ENCODE assay signal across 21 cellular contexts in genomic region chr1:2567083-2567679, GRCh38. TPM values are rescaled to one million over a fixed set of nuclear protein-coding genes. Genes with fewer than 3 reads are reported as not detected.
A peak's percentile ranks its signal among the peaks of the same experiment; 100 is the strongest.
DNase-seq lines count a peak whose midpoint lies in the region; ATAC-seq lines count a peak whose summit lies in the region.
"Had no signal": no experiment of that assay in that cellular context is flagged by ENCODE, and none has a peak within 500 bp of the region (broad histone marks: within the 10 kb centered on the region; RNA-seq: fewer than 3 reads in every experiment).

No MANE protein-coding gene starts in this region.

- no peak overlapping the region for H2AFZ ChIP-seq in neuronal stem cell (ENCODE audit: low read length)

- no peak overlapping the region for H3K4me3 ChIP-seq in neuronal stem cell (ENCODE audit: low read length in 2 of 2)
- H3K4me3 ChIP-seq: A549 had no signal

- CTCF ChIA-PET in activated CD4-positive, alpha-beta T cell treated with anti-CD3 and anti-CD28 coated beads for 36 hours (lab: Charles Lee): no interaction called here

- no peaks in the 10 kb centered on the region for H3K36me3 ChIP-seq in neuronal stem cell (replicated peaks in 1 of 2; ENCODE audit: control insufficient read depth in 2 of 2, insufficient read depth in 2 of 2, low read length in 2 of 2)

- H3K4ac ChIP-seq in neuronal stem cell (ENCODE audit: low read length): no peak overlapping the region

- no peak overlapping the region for H4K91ac ChIP-seq in neuronal stem cell (ENCODE audit: low read depth, low read length, poor library complexity)

- no peaks in the 10 kb centered on the region for H3K79me1 ChIP-seq in neuronal stem cell (ENCODE audit: low read depth, low read length)

- no peak overlapping the region for H2BK120ac ChIP-seq in neuronal stem cell (ENCODE audit: low read depth, low read length)

- no peak overlapping the region for H3K27ac Mint-ChIP-seq in activated CD4-positive, alpha-beta T cell treated with anti-CD3 and anti-CD28 coated beads for 36 hours
- no peak overlapping the region for H3K27ac Mint-ChIP-seq in activated T-helper 17 cell treated with anti-CD3 and anti-CD28 coated beads, Interleukin-2, amount 50 U/mL, for 72 hours
- H3K27ac Mint-ChIP-seq in stimulated activated memory B cell treated with anti-CD40 and anti-IgM and Interleukin-4, amounts not matched to agents 10 μg/mL and 1 μg/mL and 100 μg/mL, for 72 hours: no peak overlapping the region
- H3K27ac Mint-ChIP-seq: CD4-positive, alpha-beta T cell; HFFc6 had no signal

- no peaks in the 10 kb centered on the region for H3K9me3 ChIP-seq in neuronal stem cell (replicated peaks in 1 of 2; ENCODE audit: control insufficient read depth in 2 of 2, insufficient read depth in 1 of 2, low read depth in 1 of 2, low read length in 2 of 2)
- H3K9me3 ChIP-seq: A549, Caco-2 had no signal

- no peak for DNase-seq in activated CD4-positive, alpha-beta T cell treated with anti-CD3 and anti-CD28 coated beads for 36 hours
- no peak for DNase-seq in activated CD4-positive, alpha-beta T cell treated with anti-CD3 and anti-CD28 coated beads, Interleukin-2, amount 50 U/mL, for 48 hours
- DNase-seq in neuronal stem cell (ENCODE audit: low spot score) (no peak), T-helper 1 cell (no peak), glomerular visceral epithelial cell (ENCODE audit: extremely low spot score) (no peak)
- DNase-seq: AML-193; Caco-2; CD4-positive, alpha-beta T cell; GDM1; GOT3; HFFc6 had no signal

- H3K9ac ChIP-seq in neuronal stem cell (ENCODE audit: low read depth, low read length, poor library complexity): no peak overlapping the region

- H3K4me2 ChIP-seq in neuronal stem cell (ENCODE audit: insufficient read depth, low read length, poor library complexity, severe bottlenecking): no peak overlapping the region
- H3K4me2 ChIP-seq: A549 had no signal

- H2BK5ac ChIP-seq in neuronal stem cell (ENCODE audit: low read length): no peak overlapping the region

- H3K27ac ChIP-seq in neuronal stem cell (replicated peaks; ENCODE audit: low read length): no peak overlapping the region
- H3K27ac ChIP-seq: 22Rv1, A549, C4-2B, HL-60 had no signal

- ATAC-seq in activated CD4-positive, alpha-beta T cell treated with anti-CD3 and anti-CD28 coated beads for 36 hours: peak; percentile 8
- ATAC-seq in activated T-helper 17 cell treated with anti-CD3 and anti-CD28 coated beads, Interleukin-2, amount 50 U/mL, for 72 hours (replicated peaks): peak; percentile 8
- ATAC-seq in stimulated activated memory B cell treated with anti-CD40 and anti-IgM and Interleukin-4, amounts not matched to agents 10 μg/mL and 1 μg/mL and 100 μg/mL, for 72 hours: no peak
- ATAC-seq in GM18870 (IDR thresholded peaks at IDR 0.05; ENCODE audit: unreplicated experiment): no peak
- ATAC-seq: HCT116 had no signal

- peaks cover 3% of the 10 kb centered on the region for H3K36me3 Mint-ChIP-seq in activated CD4-positive, alpha-beta T cell treated with anti-CD3 and anti-CD28 coated beads for 36 hours (ENCODE audit: low read depth)
- H3K36me3 Mint-ChIP-seq in activated T-helper 17 cell treated with anti-CD3 and anti-CD28 coated beads, Interleukin-2, amount 50 U/mL, for 72 hours (ENCODE audit: low read depth): peaks cover 17% of the 10 kb centered on the region
- peaks cover 12% of the 10 kb centered on the region for H3K36me3 Mint-ChIP-seq in stimulated activated memory B cell treated with anti-CD40 and anti-IgM and Interleukin-4, amounts not matched to agents 10 μg/mL and 1 μg/mL and 100 μg/mL, for 72 hours

- peak overlapping the region; percentile 10 for H2BK15ac ChIP-seq in neuronal stem cell (ENCODE audit: low read length)

- no peaks in the 10 kb centered on the region for H3K4me1 Mint-ChIP-seq in activated CD4-positive, alpha-beta T cell treated with anti-CD3 and anti-CD28 coated beads for 36 hours
- H3K4me1 Mint-ChIP-seq in activated T-helper 17 cell treated with anti-CD3 and anti-CD28 coated beads, Interleukin-2, amount 50 U/mL, for 72 hours: no peaks in the 10 kb centered on the region
- peaks cover 41% of the 10 kb centered on the region for H3K4me1 Mint-ChIP-seq in stimulated activated memory B cell treated with anti-CD40 and anti-IgM and Interleukin-4, amounts not matched to agents 10 μg/mL and 1 μg/mL and 100 μg/mL, for 72 hours

- peak overlapping the region; percentile 95 for H2AK5ac ChIP-seq in neuronal stem cell (ENCODE audit: low read depth, low read length)

- POLR2A ChIA-PET in activated CD4-positive, alpha-beta T cell treated with anti-CD3 and anti-CD28 coated beads for 36 hours (lab: Charles Lee): no interaction called here

- no peak overlapping the region for H4K8ac ChIP-seq in neuronal stem cell (ENCODE audit: low read depth, low read length)

- H3K27me3 Mint-ChIP-seq in activated CD4-positive, alpha-beta T cell treated with anti-CD3 and anti-CD28 coated beads for 36 hours: no peaks in the 10 kb centered on the region
- no peaks in the 10 kb centered on the region for H3K27me3 Mint-ChIP-seq in activated T-helper 17 cell treated with anti-CD3 and anti-CD28 coated beads, Interleukin-2, amount 50 U/mL, for 72 hours
- H3K27me3 Mint-ChIP-seq in stimulated activated memory B cell treated with anti-CD40 and anti-IgM and Interleukin-4, amounts not matched to agents 10 μg/mL and 1 μg/mL and 100 μg/mL, for 72 hours: no peaks in the 10 kb centered on the region
- H3K27me3 Mint-ChIP-seq: CD4-positive, alpha-beta T cell had no signal

- H2BK12ac ChIP-seq in neuronal stem cell (ENCODE audit: low read length): peak overlapping the region; percentile 24

- peak overlapping the region; percentile 83 for H3K18ac ChIP-seq in neuronal stem cell (ENCODE audit: low read length)

- H3K4me3 Mint-ChIP-seq in activated CD4-positive, alpha-beta T cell treated with anti-CD3 and anti-CD28 coated beads for 36 hours: no peak overlapping the region
- no peak overlapping the region for H3K4me3 Mint-ChIP-seq in activated T-helper 17 cell treated with anti-CD3 and anti-CD28 coated beads, Interleukin-2, amount 50 U/mL, for 72 hours
- H3K4me3 Mint-ChIP-seq in stimulated activated memory B cell treated with anti-CD40 and anti-IgM and Interleukin-4, amounts not matched to agents 10 μg/mL and 1 μg/mL and 100 μg/mL, for 72 hours: peak overlapping the region; percentile 12
- H3K4me3 Mint-ChIP-seq: CD4-positive, alpha-beta T cell; HFFc6 had no signal

- intact Hi-C loops in activated CD4-positive, alpha-beta T cell treated with anti-CD3 and anti-CD28 coated beads for 36 hours (cut with DNase I, micrococcal nuclease): no loop called here

- H3K27me3 ChIP-seq in neuronal stem cell (ENCODE audit: control insufficient read depth in 3 of 3, insufficient read depth in 3 of 3, low read depth in 1 of 3, low read length in 3 of 3): peaks cover 0 to 46% (median 0%) of the 10 kb centered on the region in 3 experiments

- no peak overlapping the region for H3K14ac ChIP-seq in neuronal stem cell (ENCODE audit: low read length)

- WGBS in neuronal stem cell (ENCODE audit: extremely low coverage in 2 of 2, insufficient read length in 2 of 2, insufficient replicate concordance in 1 of 2), 2 donors: no CpG with 5 or more reads among the region's 16 CpGs

- H3K4me1 ChIP-seq in neuronal stem cell (ENCODE audit: control insufficient read depth in 2 of 2, insufficient read depth in 1 of 2, low read depth in 1 of 2, low read length in 2 of 2): peaks cover 2% of the 10 kb centered on the region in 2 donors
- H3K4me1 ChIP-seq: A549, Caco-2 had no signal

- no peaks in the 10 kb centered on the region for H3K9me3 Mint-ChIP-seq in activated CD4-positive, alpha-beta T cell treated with anti-CD3 and anti-CD28 coated beads for 36 hours (ENCODE audit: low read depth)
- no peaks in the 10 kb centered on the region for H3K9me3 Mint-ChIP-seq in activated T-helper 17 cell treated with anti-CD3 and anti-CD28 coated beads, Interleukin-2, amount 50 U/mL, for 72 hours
- no peaks in the 10 kb centered on the region for H3K9me3 Mint-ChIP-seq in stimulated activated memory B cell treated with anti-CD40 and anti-IgM and Interleukin-4, amounts not matched to agents 10 μg/mL and 1 μg/mL and 100 μg/mL, for 72 hours
- H3K9me3 Mint-ChIP-seq: CD4-positive, alpha-beta T cell; HFFc6 had no signal

- no peak overlapping the region for H3K23ac ChIP-seq in neuronal stem cell (ENCODE audit: low read depth, low read length, poor library complexity)

RNA-seq across cellular contexts. Expression of gene TNFRSF14, which starts 11.0 kb away (rescaled TPM):
- 100 to 1,000 TPM; 135 to 145 TPM for total RNA-seq in activated CD4-positive, alpha-beta T cell treated with anti-CD3 and anti-CD28 coated beads for 36 hours
- 100 to 1,000 TPM in 1 of 2 donors, 10 to 100 TPM in 1; 93.2 to 299 TPM for total RNA-seq in activated T-helper 17 cell treated with anti-CD3 and anti-CD28 coated beads, Interleukin-2, amount 50 U/mL, for 72 hours
- 1.1 TPM for polyA plus RNA-seq in neuronal stem cell (2013, experiment 1 of 2)
- polyA plus RNA-seq in neuronal stem cell (2013, experiment 2 of 2): 1.3 TPM

RNA-seq across cellular contexts. Expression of gene PRXL2B, which starts 19.4 kb away (rescaled TPM):
- 10 to 100 TPM; 23.7 to 36.8 TPM for total RNA-seq in activated CD4-positive, alpha-beta T cell treated with anti-CD3 and anti-CD28 coated beads for 36 hours
- total RNA-seq in activated T-helper 17 cell treated with anti-CD3 and anti-CD28 coated beads, Interleukin-2, amount 50 U/mL, for 72 hours: 10 to 100 TPM; 27.4 to 36.3 TPM
- 35.1 TPM for polyA plus RNA-seq in neuronal stem cell (2013, experiment 1 of 2)
- 35.3 TPM for polyA plus RNA-seq in neuronal stem cell (2013, experiment 2 of 2)

RNA-seq across cellular contexts. Expression of gene HES5, which starts 37.1 kb away (rescaled TPM):
- under 1 TPM in 1 of 2 experiments, not detected in 1; 0.14 TPM for total RNA-seq in activated CD4-positive, alpha-beta T cell treated with anti-CD3 and anti-CD28 coated beads for 36 hours
- total RNA-seq in activated T-helper 17 cell treated with anti-CD3 and anti-CD28 coated beads, Interleukin-2, amount 50 U/mL, for 72 hours: not detected
- polyA plus RNA-seq in neuronal stem cell (2013, experiment 1 of 2): 208 TPM
- polyA plus RNA-seq in neuronal stem cell (2013, experiment 2 of 2): 209 TPM
- total RNA-seq: Caco-2; CD4-positive, alpha-beta T cell; HT1080 had no signal
- polyA plus RNA-seq: A549, BJ had no signal

RNA-seq across cellular contexts. Expression of gene PANK4, which starts 40.8 kb away (rescaled TPM):
- 10 to 100 TPM; 32.4 to 39.2 TPM for total RNA-seq in activated CD4-positive, alpha-beta T cell treated with anti-CD3 and anti-CD28 coated beads for 36 hours
- 10 to 100 TPM; 41.7 to 54.9 TPM for total RNA-seq in activated T-helper 17 cell treated with anti-CD3 and anti-CD28 coated beads, Interleukin-2, amount 50 U/mL, for 72 hours
- 23.5 TPM for polyA plus RNA-seq in neuronal stem cell (2013, experiment 1 of 2)
- 22.7 TPM for polyA plus RNA-seq in neuronal stem cell (2013, experiment 2 of 2)

Comparison
In these comparisons a context has a peak if more than half of its experiments do, and no peak if none do; other contexts are left out.
1. ATAC-seq: peak in activated CD4-positive, alpha-beta T cell treated with anti-CD3 and anti-CD28 coated beads for 36 hours (single experiment) and activated T-helper 17 cell treated with anti-CD3 and anti-CD28 coated beads, Interleukin-2, amount 50 U/mL, for 72 hours (single experiment); none in stimulated activated memory B cell treated with anti-CD40 and anti-IgM and Interleukin-4, amounts not matched to agents 10 μg/mL and 1 μg/mL and 100 μg/mL, for 72 hours (single experiment) and GM18870 (single experiment).